1 cellular context compared by ENCODE assay signal in the genomic region with DNA sequence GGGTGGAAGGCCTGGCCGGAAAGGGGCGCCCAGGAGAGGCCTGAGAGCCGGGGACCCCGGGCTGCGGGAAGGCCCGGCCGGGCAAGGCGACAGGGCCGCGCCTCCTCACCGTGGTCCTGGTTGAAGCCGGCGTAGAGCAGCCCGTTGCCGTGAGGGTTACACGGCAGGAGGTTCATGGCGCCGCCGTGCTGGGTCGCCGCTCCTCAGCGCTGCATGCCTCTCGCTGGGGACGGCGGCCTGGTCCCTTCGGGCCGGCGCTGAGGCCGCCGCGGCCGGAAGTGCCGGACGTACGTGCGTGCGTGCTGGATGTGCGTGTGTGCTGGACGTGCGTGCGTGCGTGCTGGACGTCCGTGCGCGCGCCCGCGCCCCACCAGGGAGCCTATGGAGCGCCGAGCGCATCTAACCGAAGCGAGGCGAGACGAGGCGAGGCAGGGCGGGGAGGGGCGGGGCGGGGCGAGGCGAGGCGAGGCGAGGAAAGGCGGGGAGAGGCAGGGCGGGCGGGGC.
TF ChIP-seq lines count a peak whose summit lies in the region.

A gene (minus strand): TSS at position 280 of the 504 bp plus-strand sequence. CDS start 104 bp downstream, at position 176.

TF ChIP-seq in HEK293, 187 proteins besides CTCF, POLR2A, EP300 and RAD21 (continued from another document):
- TF ChIP-seq, protein P1, sequence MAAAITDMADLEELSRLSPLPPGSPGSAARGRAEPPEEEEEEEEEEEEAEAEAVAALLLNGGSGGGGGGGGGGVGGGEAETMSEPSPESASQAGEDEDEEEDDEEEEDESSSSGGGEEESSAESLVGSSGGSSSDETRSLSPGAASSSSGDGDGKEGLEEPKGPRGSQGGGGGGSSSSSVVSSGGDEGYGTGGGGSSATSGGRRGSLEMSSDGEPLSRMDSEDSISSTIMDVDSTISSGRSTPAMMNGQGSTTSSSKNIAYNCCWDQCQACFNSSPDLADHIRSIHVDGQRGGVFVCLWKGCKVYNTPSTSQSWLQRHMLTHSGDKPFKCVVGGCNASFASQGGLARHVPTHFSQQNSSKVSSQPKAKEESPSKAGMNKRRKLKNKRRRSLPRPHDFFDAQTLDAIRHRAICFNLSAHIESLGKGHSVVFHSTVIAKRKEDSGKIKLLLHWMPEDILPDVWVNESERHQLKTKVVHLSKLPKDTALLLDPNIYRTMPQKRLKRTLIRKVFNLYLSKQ (tag by site-specific recombination; IDR thresholded peaks at IDR 0.05; ENCODE audit: borderline replicate concordance), result no peak
- TF ChIP-seq PRDM1 (tag by site-specific recombination; IDR thresholded peaks at IDR 0.05) (no peak), BCL11A (tag by site-specific recombination; IDR thresholded peaks at IDR 0.05; ENCODE audit: low read depth) (peak; percentile 39; the same call in 1 of the 2 replicates), ZNF785 (tag by site-specific recombination; IDR thresholded peaks at IDR 0.05) (0 out of 2 replicates have a peak, but pooled peaks have one; percentile 49), ZNF157 (tag by site-specific recombination; IDR thresholded peaks at IDR 0.05) (no peak), GLI2 (tag by site-specific recombination; IDR thresholded peaks at IDR 0.05; ENCODE audit: borderline replicate concordance, low read depth) (no peak), ZNF292 (tag by site-specific recombination; IDR thresholded peaks at IDR 0.05; ENCODE audit: borderline replicate concordance, low read depth) (no peak), KLF10 (tag by site-specific recombination; IDR thresholded peaks at IDR 0.05) (peak; percentile 47; the same call in 1 of the 2 replicates), ZNF223 (tag by site-specific recombination; IDR thresholded peaks at IDR 0.05) (no peak), ZNF221 (tag by site-specific recombination; IDR thresholded peaks at IDR 0.05; ENCODE audit: borderline replicate concordance) (no peak)
- TF ChIP-seq, protein P2, sequence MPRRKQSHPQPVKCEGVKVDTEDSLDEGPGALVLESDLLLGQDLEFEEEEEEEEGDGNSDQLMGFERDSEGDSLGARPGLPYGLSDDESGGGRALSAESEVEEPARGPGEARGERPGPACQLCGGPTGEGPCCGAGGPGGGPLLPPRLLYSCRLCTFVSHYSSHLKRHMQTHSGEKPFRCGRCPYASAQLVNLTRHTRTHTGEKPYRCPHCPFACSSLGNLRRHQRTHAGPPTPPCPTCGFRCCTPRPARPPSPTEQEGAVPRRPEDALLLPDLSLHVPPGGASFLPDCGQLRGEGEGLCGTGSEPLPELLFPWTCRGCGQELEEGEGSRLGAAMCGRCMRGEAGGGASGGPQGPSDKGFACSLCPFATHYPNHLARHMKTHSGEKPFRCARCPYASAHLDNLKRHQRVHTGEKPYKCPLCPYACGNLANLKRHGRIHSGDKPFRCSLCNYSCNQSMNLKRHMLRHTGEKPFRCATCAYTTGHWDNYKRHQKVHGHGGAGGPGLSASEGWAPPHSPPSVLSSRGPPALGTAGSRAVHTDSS (tag by site-specific recombination; IDR thresholded peaks at IDR 0.05), result no peak
